23 cellular contexts compared by ENCODE assay signal in genomic region chr15:96977886-96978285, GRCh38.
"Had no signal": no experiment of that assay in that cellular context is flagged by ENCODE, and none has a peak within 500 bp of the region (broad histone marks: within the 10 kb centered on the region; RNA-seq: fewer than 3 reads in every experiment).

No MANE protein-coding gene starts in this region.

- H3K4me1 ChIP-seq: esophagus squamous epithelium, heart left ventricle, psoas muscle, tibial nerve had no signal

- H3K4me3 ChIP-seq: coronary artery, esophagus squamous epithelium, heart left ventricle, lung, pancreas, psoas muscle, tibial nerve had no signal

- H3K27me3 ChIP-seq: esophagus squamous epithelium, pancreas, tibial nerve had no signal

- ATAC-seq: activated CD8-positive, alpha-beta T cell treated with anti-CD3 and anti-CD28 coated beads, Interleukin-2, amount 10 ng/mL, durations not matched to agents 7 days and 5 days; activated naive CD8-positive, alpha-beta T cell treated with anti-CD3 and anti-CD28 coated beads, Interleukin-2, amount 50 U/mL, for 24 hours; heart left ventricle; left lobe of liver; psoas muscle; right cardiac atrium; stimulated activated effector memory CD8-positive, alpha-beta T cell treated with anti-CD3 and anti-CD28 coated beads, Interleukin-12 subunit alpha, Interleukin-12 subunit beta, amount 100 ng/mL, for 72 hours; stimulated activated naive CD8-positive, alpha-beta T cell treated with anti-CD3 and anti-CD28 coated beads, Interleukin-15, amount 100 ng/mL, for 72 hours; T-helper 17 cell had no signal

- H3K27ac ChIP-seq: coronary artery, esophagus squamous epithelium, heart left ventricle, pancreas, psoas muscle, tibial nerve, VCaP had no signal

- H3K9me3 ChIP-seq: esophagus squamous epithelium, heart left ventricle, pancreas, psoas muscle, tibial nerve had no signal

- H3K36me3 ChIP-seq: esophagus squamous epithelium, heart left ventricle, pancreas, tibial nerve had no signal

- DNase-seq: activated CD4-positive, alpha-beta T cell treated with anti-CD3 and anti-CD28 coated beads, Interleukin-2, amount 10 ng/mL, durations not matched to agents 7 days and 5 days; activated CD4-positive, CD25-positive, alpha-beta regulatory T cell treated with anti-CD3 and anti-CD28 coated beads, Interleukin-2, amount 50 U/mL, for 72 hours; activated CD8-positive, alpha-beta T cell treated with anti-CD3 and anti-CD28 coated beads, Interleukin-2, amount 10 ng/mL, durations not matched to agents 7 days and 5 days; activated gamma-delta T cell; activated naive CD4-positive, alpha-beta T cell treated with anti-CD3 and anti-CD28 coated beads, Interleukin-2, amount 50 U/mL, for 16 hours; activated naive CD8-positive, alpha-beta T cell treated with anti-CD3 and anti-CD28 coated beads, Interleukin-2, amount 50 U/mL, for 24 hours; cerebellar nuclear complex; endodermal cell; esophagus squamous epithelium; heart left ventricle; kidney; pancreas; psoas muscle; right cardiac atrium; stimulated activated CD4-positive, alpha-beta T cell treated with anti-CD3 and anti-CD28 coated beads, Interleukin-12 subunit alpha, Interleukin-12 subunit beta, amount 100 ng/mL, for 4 hours; stimulated activated naive CD8-positive, alpha-beta T cell treated with anti-CD3 and anti-CD28 coated beads, Interleukin-15, amount 100 ng/mL, for 72 hours; T-helper 17 cell had no signal
